In genomic region chr3:52494446-52494845, GRCh38 we compare ENCODE assay signal across 15 cellular contexts. TPM values are rescaled to one million over a fixed set of nuclear protein-coding genes. Genes with fewer than 3 reads are reported as not detected.
DNase-seq lines count a peak whose midpoint lies in the region; ATAC-seq, FAIRE-seq and TF ChIP-seq lines count a peak whose summit lies in the region.
"Had no signal": no experiment of that assay in that cellular context is flagged by ENCODE, and none has a peak within 500 bp of the region (broad histone marks: within the 10 kb centered on the region; RNA-seq: fewer than 3 reads in every experiment).

No MANE protein-coding gene starts in this region.

- H2AFZ ChIP-seq in astrocyte (ENCODE audit: low read depth, low read length): no peak overlapping the region

- POLR2A ChIA-PET in HEK293 (lab: Yijun Ruan, JAX): no interaction called here

- H3K9ac ChIP-seq in BLaER1 treated with 17β-estradiol and CSF1 and Interleukin-3, amounts not matched to agents 10 nM and 100 nM: peak overlapping the region; percentile 71 to 96 (median 91)
- no peak overlapping the region for H3K9ac ChIP-seq in astrocyte (ENCODE audit: low read length)
- H3K9ac ChIP-seq: KMS-11 had no signal

- DNase-seq in astrocyte (ENCODE audit: low read depth): no peak
- no peak for DNase-seq in natural killer cell
- no peak for DNase-seq in GM19239 (ENCODE audit: insufficient read length, low spot score)
- no peak for DNase-seq in immature natural killer cell
- DNase-seq in NCI-H446 treated with DMSO at 0.1 percent for 48 hours (lab: John Stamatoyannopoulos, UW): no peak
- DNase-seq: activated CD4-positive, alpha-beta memory T cell treated with anti-CD3 and anti-CD28 coated beads for 36 hours; activated effector memory CD4-positive, alpha-beta T cell treated with Interleukin-2 at 50 U/mL for 16 hours; GOT3; NCI-H2081; retina had no signal

- no peaks in the 10 kb centered on the region for H3K79me2 ChIP-seq in astrocyte (ENCODE audit: insufficient read depth, low read length)

- peaks cover 32 to 73% (median 52%) of the 10 kb centered on the region in 11 experiments for H3K36me3 ChIP-seq in BLaER1 treated with 17β-estradiol and CSF1 and Interleukin-3, amounts not matched to agents 10 nM and 100 nM
- peaks cover 0 to 38% of the 10 kb centered on the region in 2 experiments; a peak in 1 of 3 replicates for H3K36me3 ChIP-seq in HEK293 (ENCODE audit: control insufficient read depth in 2 of 2, insufficient read depth in 1 of 2, low read length in 2 of 2)
- peaks cover 4% of the 10 kb centered on the region for H3K36me3 ChIP-seq in astrocyte (ENCODE audit: insufficient read depth, low read length)

- H3K4me3 ChIP-seq in BLaER1 treated with 17β-estradiol and CSF1 and Interleukin-3, amounts not matched to agents 10 nM and 100 nM: peak overlapping the region in 6 of 10 experiments; percentile 60 to 81 (median 70); a peak in 9 of 20 replicates
- no peak overlapping the region for H3K4me3 ChIP-seq in HEK293 (ENCODE audit: low read depth, low read length)
- no peak overlapping the region for H3K4me3 ChIP-seq in astrocyte (ENCODE audit: insufficient read depth, low read depth, low read length)

- peaks cover 0 to 6% (median 0%) of the 10 kb centered on the region in 11 experiments; a peak in 2 of 22 replicates for H4K20me1 ChIP-seq in BLaER1 treated with 17β-estradiol and CSF1 and Interleukin-3, amounts not matched to agents 10 nM and 100 nM
- peaks cover 28% of the 10 kb centered on the region for H4K20me1 ChIP-seq in astrocyte (ENCODE audit: insufficient read depth, low read length)

- H3K27ac Mint-ChIP-seq in astrocyte (ENCODE audit: unreplicated experiment) (peak overlapping the region; percentile 83), natural killer cell (peak overlapping the region; percentile 53 to 68), immature natural killer cell (no peak overlapping the region)
- H3K27ac Mint-ChIP-seq: activated CD4-positive, alpha-beta memory T cell treated with anti-CD3 and anti-CD28 coated beads for 36 hours; T-helper 1 cell treated with Interleukin-12 subunit alpha and Interleukin-12 subunit beta and Interleukin-4 antibody, amounts not matched to agents 30 μg/mL and 1 μg/mL, for 36 hours had no signal

- CTCF ChIA-PET in HEK293 (lab: Yijun Ruan, JAX): no interaction called here

- H3K4me2 ChIP-seq in BLaER1 treated with 17β-estradiol and CSF1 and Interleukin-3, amounts not matched to agents 10 nM and 100 nM: peak overlapping the region in 10 of 11 experiments; percentile 81 to 100 (median 98); a peak in 20 of 22 replicates
- no peak overlapping the region for H3K4me2 ChIP-seq in astrocyte (ENCODE audit: low read length)
- H3K4me2 ChIP-seq: KMS-11 had no signal

- peak in 1 of 3 donors; percentile 11 for ATAC-seq in natural killer cell
- ATAC-seq in SK-N-SH treated with all-trans-retinoic acid at 6 μM for 48 hours: no peak; the same call in 2 of the 3 replicates

- H3K9me3 Mint-ChIP-seq in astrocyte (ENCODE audit: unreplicated experiment) (no peaks in the 10 kb centered on the region), natural killer cell (no peaks in the 10 kb centered on the region), immature natural killer cell (no peaks in the 10 kb centered on the region)
- H3K9me3 Mint-ChIP-seq: activated CD4-positive, alpha-beta memory T cell treated with anti-CD3 and anti-CD28 coated beads for 36 hours; T-helper 1 cell treated with Interleukin-12 subunit alpha and Interleukin-12 subunit beta and Interleukin-4 antibody, amounts not matched to agents 30 μg/mL and 1 μg/mL, for 36 hours had no signal

- FAIRE-seq in astrocyte (lab: Jason Lieb, UNC) (no peak), GM19239 (lab: Jason Lieb, UNC) (no peak)

- H3K4me3 Mint-ChIP-seq in astrocyte (ENCODE audit: unreplicated experiment) (no peak overlapping the region), natural killer cell (no peak overlapping the region), immature natural killer cell (peak overlapping the region in 1 of 5 donors; percentile 46)
- H3K4me3 Mint-ChIP-seq: activated CD4-positive, alpha-beta memory T cell treated with anti-CD3 and anti-CD28 coated beads for 36 hours; T-helper 1 cell treated with Interleukin-12 subunit alpha and Interleukin-12 subunit beta and Interleukin-4 antibody, amounts not matched to agents 30 μg/mL and 1 μg/mL, for 36 hours had no signal

- TF ChIP-seq CTCF in HEK293 (tag by site-specific recombination; IDR thresholded peaks at IDR 0.05) (no peak), astrocyte (IDR thresholded peaks at IDR 0.05; ENCODE audit: insufficient read depth, low read depth, low read length) (no peak), natural killer cell (IDR thresholded peaks at IDR 0.05) (no peak)

- H3K9me3 ChIP-seq in BLaER1 treated with 17β-estradiol and CSF1 and Interleukin-3, amounts not matched to agents 10 nM and 100 nM (replicated peaks in 1 of 11): no peaks in the 10 kb centered on the region
- no peaks in the 10 kb centered on the region for H3K9me3 ChIP-seq in HEK293 (ENCODE audit: control insufficient read depth, insufficient read depth, low read depth, low read length)
- H3K9me3 ChIP-seq in astrocyte (ENCODE audit: insufficient read depth, low read depth, low read length): no peaks in the 10 kb centered on the region

- intact Hi-C loops in natural killer cell (cut with micrococcal nuclease): no loop called here

- H3K27ac ChIP-seq in BLaER1 treated with 17β-estradiol and CSF1 and Interleukin-3, amounts not matched to agents 10 nM and 100 nM: peak overlapping the region; percentile 85 to 99 (median 97)
- H3K27ac ChIP-seq in HEK293 (ENCODE audit: extremely low read depth, low read depth, low read length): no peak overlapping the region
- H3K27ac ChIP-seq in astrocyte (ENCODE audit: low read depth, low read length): no peak overlapping the region
- H3K27ac ChIP-seq: KMS-11 had no signal

- peaks cover 69 to 99% (median 98%) of the 10 kb centered on the region in 10 experiments for H3K4me1 ChIP-seq in BLaER1 treated with 17β-estradiol and CSF1 and Interleukin-3, amounts not matched to agents 10 nM and 100 nM
- no peaks in the 10 kb centered on the region for H3K4me1 ChIP-seq in HEK293 (ENCODE audit: control insufficient read depth, insufficient read depth, low read length)
- peaks cover 36% of the 10 kb centered on the region for H3K4me1 ChIP-seq in astrocyte (ENCODE audit: insufficient read depth, low read length)

- H3K4me1 Mint-ChIP-seq in astrocyte (ENCODE audit: low read depth, unreplicated experiment) (peaks cover 20% of the 10 kb centered on the region), natural killer cell (peaks cover 0 to 18% of the 10 kb centered on the region in 2 donors), immature natural killer cell (peaks cover 0 to 4% of the 10 kb centered on the region in 2 donors)

- no peaks in the 10 kb centered on the region for H3K27me3 ChIP-seq in BLaER1 treated with 17β-estradiol and CSF1 and Interleukin-3, amounts not matched to agents 10 nM and 100 nM
- H3K27me3 ChIP-seq in astrocyte (ENCODE audit: insufficient read depth, low read length): no peaks in the 10 kb centered on the region

- H3K36me3 Mint-ChIP-seq in astrocyte (ENCODE audit: low read depth, unreplicated experiment): peaks cover 8% of the 10 kb centered on the region
- H3K36me3 Mint-ChIP-seq in natural killer cell: no peaks in the 10 kb centered on the region
- peaks cover 5 to 11% (median 7%) of the 10 kb centered on the region in 3 donors for H3K36me3 Mint-ChIP-seq in immature natural killer cell

- H3K27me3 Mint-ChIP-seq in astrocyte (ENCODE audit: low read depth, unreplicated experiment): peaks cover 4% of the 10 kb centered on the region
- no peaks in the 10 kb centered on the region for H3K27me3 Mint-ChIP-seq in natural killer cell (ENCODE audit: low read depth in 2 of 2)
- H3K27me3 Mint-ChIP-seq in immature natural killer cell (ENCODE audit: low read depth in 3 of 3): peaks cover 0 to 3% (median 0%) of the 10 kb centered on the region in 3 donors
- H3K27me3 Mint-ChIP-seq: activated CD4-positive, alpha-beta memory T cell treated with anti-CD3 and anti-CD28 coated beads for 36 hours had no signal

TF ChIP-seq in HEK293, 187 proteins besides CTCF, POLR2A, EP300 and RAD21:
- TF ChIP-seq ZNF670 (tag by site-specific recombination; IDR thresholded peaks at IDR 0.05; ENCODE audit: low read depth) (no peak), GLIS1 (tag by site-specific recombination; IDR thresholded peaks at IDR 0.05) (peak; percentile 56)
TF ChIP-seq in HEK293: peak in this region for 1.

TF ChIP-seq in SK-N-SH treated with all-trans-retinoic acid at 6 μM for 48 hours, 23 proteins besides CTCF, POLR2A, EP300 and RAD21 (continues in another document):
- no peak for TF ChIP-seq ZNF565 (CRISPR knock-in tag; conservative IDR thresholded peaks at IDR 0.05; ENCODE audit: low read depth)
- no peak for TF ChIP-seq RARB (CRISPR knock-in tag; IDR thresholded peaks at IDR 0.05)
- no peak for TF ChIP-seq TCF4 (CRISPR knock-in tag; IDR thresholded peaks at IDR 0.05; ENCODE audit: borderline replicate concordance)
- TF ChIP-seq PPARA (CRISPR knock-in tag; IDR thresholded peaks at IDR 0.05; ENCODE audit: borderline replicate concordance): no peak
- no peak for TF ChIP-seq ZFP3 (CRISPR knock-in tag; IDR thresholded peaks at IDR 0.05)
- TF ChIP-seq ESRRG (CRISPR knock-in tag; IDR thresholded peaks at IDR 0.05): no peak

RNA-seq across cellular contexts. Expression of gene STAB1, which starts 0.7 kb away (rescaled TPM):
- total RNA-seq in astrocyte (0.39 TPM in 1 of 2 replicates, not detected in the other), natural killer cell (10 to 100 TPM in 1 of 3 donors, 1 to 10 TPM in 2; 1.8 to 26.5 (median 5.9) TPM)
- under 1 TPM in 1 of 3 donors, not detected in 2; 0.10 TPM for polyA plus RNA-seq in immature natural killer cell

RNA-seq across cellular contexts. Expression of gene NISCH, which starts 39.0 kb away (rescaled TPM):
- 118 TPM in 2 replicates for total RNA-seq in astrocyte
- total RNA-seq in natural killer cell: 100 to 1,000 TPM; 162 to 191 (median 175) TPM
- 10 to 100 TPM; 11.3 to 25.9 (median 12.3) TPM for polyA plus RNA-seq in immature natural killer cell

RNA-seq across cellular contexts. Expression of gene NT5DC2, which starts 39.2 kb away (rescaled TPM):
- total RNA-seq in astrocyte (178 and 189 TPM in 2 replicates), natural killer cell (10 to 100 TPM in 1 of 3 donors, 1 to 10 TPM in 2; 2.2 to 10.7 (median 2.2) TPM)
- polyA plus RNA-seq in immature natural killer cell: under 1 TPM in 2 of 3 donors, not detected in 1; 0.26 to 0.53 TPM

RNA-seq across cellular contexts. Expression of gene TNNC1, which starts 40.6 kb away (rescaled TPM):
- total RNA-seq in astrocyte (5.4 and 12.4 TPM in 2 replicates), natural killer cell (1 to 10 TPM in 2 of 3 donors, not detected in 1; 1.1 to 1.2 TPM)
- not detected for polyA plus RNA-seq in immature natural killer cell

RNA-seq across cellular contexts. Expression of gene UQCC5, which starts 42.0 kb away (rescaled TPM):
- total RNA-seq in astrocyte: 22.9 and 26.0 TPM in 2 replicates
- total RNA-seq in natural killer cell: 1 to 10 TPM; 4.1 to 9.5 (median 7.3) TPM
- 10 to 100 TPM; 11.7 to 27.2 (median 13.9) TPM for polyA plus RNA-seq in immature natural killer cell

Comparison
In these comparisons a context has a peak if more than half of its experiments do, and no peak if none do; other contexts are left out.
1. H3K27ac ChIP-seq: peak in BLaER1 treated with 17β-estradiol and CSF1 and Interleukin-3, amounts not matched to agents 10 nM and 100 nM (11 of 11); none in HEK293 (single experiment) and astrocyte (single experiment).
2. H3K4me3 ChIP-seq: peak in BLaER1 treated with 17β-estradiol and CSF1 and Interleukin-3, amounts not matched to agents 10 nM and 100 nM (6 of 10); none in HEK293 (single experiment) and astrocyte (single experiment).
3. H3K27ac Mint-ChIP-seq: peak in astrocyte (single experiment) and natural killer cell (2 of 2); none in immature natural killer cell (0 of 6).
4. RNA of gene NT5DC2, which starts 39.2 kb away (total RNA-seq): 178 to 189 TPM in astrocyte; 2.2 to 10.7 TPM in natural killer cell; every median in the first group is over 10 times any median in the second.